Comparison of ENCODE assay signal across 1 cellular context in genomic region chr9:5764130-5764868, GRCh38.
TF ChIP-seq lines count a peak whose summit lies in the region.

No MANE protein-coding gene starts in this region.

TF ChIP-seq in GM12878, 131 proteins besides CTCF, POLR2A, EP300 and RAD21 (continued from another document):
- TF ChIP-seq NKRF (conservative IDR thresholded peaks at IDR 0.05) (no peak), IRF4 (IDR thresholded peaks at IDR 0.05; ENCODE audit: low read depth, low read length) (no peak), TBL1XR1 (IDR thresholded peaks at IDR 0.05; ENCODE audit: low read depth, low read length) (no peak), GATAD2B (conservative IDR thresholded peaks at IDR 0.05; ENCODE audit: low read depth) (no peak), MTA2 (IDR thresholded peaks at IDR 0.05; ENCODE audit: low read depth) (no peak)
